In genomic region chr10:68897336-68897741, GRCh38 we compare ENCODE assay signal across 8 cellular contexts. TPM values are rescaled to one million over a fixed set of nuclear protein-coding genes. Genes with fewer than 3 reads are reported as not detected.
DNase-seq lines count a peak whose midpoint lies in the region; ATAC-seq and TF ChIP-seq lines count a peak whose summit lies in the region.

No MANE protein-coding gene starts in this region.

- H3K4me3 ChIP-seq in heart left ventricle, result no peak overlapping the region
- H3K4me3 ChIP-seq in mucosa of descending colon, result no peak overlapping the region

- DNase-seq in heart left ventricle (peak in 3 of 5 donors; percentile 29 to 47 (median 36)), Right ventricle myocardium inferior (ENCODE audit: missing footprints) (no peak), NCI-H1105 (lab: John Stamatoyannopoulos, UW) (peak; percentile 20), SKM-1 (lab: John Stamatoyannopoulos, UW; ENCODE audit: unreplicated experiment) (peak; percentile 45), dedifferentiated amniotic fluid mesenchymal stem cell (ENCODE audit: extremely low spot score) (peak; percentile 60), mucosa of descending colon (peak in 1 of 3 donors; percentile 83), GM19240 (ENCODE audit: insufficient read length, low spot score) (no peak)

- no peak overlapping the region for H3K27ac ChIP-seq in heart left ventricle

- intact Hi-C loops in heart left ventricle (cut with DNase I) (loop anchor here in 8 of 10 donors (2.0 to 10.0 kb wide), 6 partner anchors 100 to 493 kb away; partner anchors contain the start of gene RUFY2 (in 1 of the 8)), Right ventricle myocardium inferior (cut with DNase I) (loop anchor here (5.0 to 10.0 kb wide), 2 partner anchors 105 to 343 kb away; no protein-coding TSS in a partner anchor), mucosa of descending colon (cut with DNase I, micrococcal nuclease) (loop anchor here (10.0 kb wide), 1 partner anchor 103 kb away; no protein-coding TSS in a partner anchor)

- H3K9me3 ChIP-seq in heart left ventricle (no peaks in the 10 kb centered on the region), mucosa of descending colon (no peaks in the 10 kb centered on the region)

- no peaks in the 10 kb centered on the region for H3K27me3 ChIP-seq in heart left ventricle

- TF ChIP-seq CTCF in heart left ventricle (IDR thresholded peaks at IDR 0.05) (peak; percentile 27 to 69 (median 50)), mucosa of descending colon (IDR thresholded peaks at IDR 0.05) (peak; percentile 30)

- H3K36me3 ChIP-seq in heart left ventricle (no peaks in the 10 kb centered on the region), mucosa of descending colon (ENCODE audit: low read depth) (no peaks in the 10 kb centered on the region)

- no peak for TF ChIP-seq POLR2A in heart left ventricle (IDR thresholded peaks at IDR 0.05)

- ATAC-seq in heart left ventricle (no peak), Right ventricle myocardium inferior (no peak), mucosa of descending colon (peak; percentile 17), GM21367 (IDR thresholded peaks at IDR 0.05; ENCODE audit: unreplicated experiment) (no peak)

- WGBS in heart left ventricle, 4 donors, result 35 to 41% (median 38%) methylated on average over 3 of the region's 3 CpGs

- peaks cover 0 to 17% (median 12%) of the 10 kb centered on the region in 12 donors for H3K4me1 ChIP-seq in heart left ventricle
- H3K4me1 ChIP-seq in mucosa of descending colon (ENCODE audit: low read depth), result peaks cover 8% of the 10 kb centered on the region

RNA-seq across cellular contexts. Expression of gene DDX50, which starts 3.8 kb away (rescaled TPM):
- total RNA-seq in heart left ventricle (10 to 100 TPM; 14.0 to 26.9 (median 20.2) TPM), Right ventricle myocardium inferior (21.5 TPM), mucosa of descending colon (10 to 100 TPM; 15.2 to 40.6 (median 24.6) TPM)
- 10 to 100 TPM in 1 of 2 donors, 1 to 10 TPM in 1; 7.4 to 20.0 TPM for polyA plus RNA-seq in heart left ventricle

RNA-seq across cellular contexts. Expression of gene DDX21, which starts 58.6 kb away (rescaled TPM):
- total RNA-seq in heart left ventricle (10 to 100 TPM; 18.5 to 37.9 (median 26.2) TPM), Right ventricle myocardium inferior (19.6 TPM), mucosa of descending colon (10 to 100 TPM; 24.5 to 35.6 (median 31.8) TPM)
- 10 to 100 TPM in 1 of 2 donors, 1 to 10 TPM in 1; 8.0 to 40.2 TPM for polyA plus RNA-seq in heart left ventricle

Comparison
In these comparisons a context has a peak if more than half of its experiments do, and no peak if none do; other contexts are left out.
1. DNase-seq: peak in heart left ventricle (3 of 5), NCI-H1105 (single experiment), SKM-1 (single experiment) and dedifferentiated amniotic fluid mesenchymal stem cell (single experiment); none in Right ventricle myocardium inferior (single experiment) and GM19240 (single experiment).